ENCODE assay signal across 8 cellular contexts in the genomic region with DNA sequence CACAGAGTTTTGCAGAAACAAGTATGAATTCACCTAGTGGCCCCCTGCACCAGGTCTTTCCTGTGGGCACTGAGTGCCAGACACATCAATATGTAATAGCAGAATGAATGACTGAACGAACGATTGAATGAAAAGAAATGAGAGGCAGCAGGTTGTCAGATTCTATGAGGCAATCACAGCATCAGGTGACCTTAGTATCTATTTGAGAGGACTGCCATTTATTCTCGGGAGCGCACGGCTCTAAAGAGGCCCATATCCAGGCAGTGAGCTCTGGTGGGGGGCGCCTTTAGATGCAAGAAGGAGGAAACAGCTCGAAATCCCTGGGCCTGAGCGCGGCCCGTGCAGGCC. TPM values are rescaled to one million over a fixed set of nuclear protein-coding genes. Genes with fewer than 3 reads are reported as not detected.
DNase-seq lines count a peak whose midpoint lies in the region; ATAC-seq and TF ChIP-seq lines count a peak whose summit lies in the region.

No MANE protein-coding gene starts in this region.

- H3K36me3 ChIP-seq in BLaER1 treated with 17β-estradiol and CSF1 and Interleukin-3, amounts not matched to agents 10 nM and 100 nM, result peaks cover 0 to 16% (median 0%) of the 10 kb centered on the region in 11 experiments; a peak in 6 of 22 replicates

- DNase-seq in SK-MEL-5 (ENCODE audit: low read depth, low spot score) (peak; percentile 40), foreskin keratinocyte (no peak), sciatic nerve (ENCODE audit: low spot score) (no peak), CD1c-positive myeloid dendritic cell (ENCODE audit: extremely low spot score) (no peak), C1 segment of cervical spinal cord (lab: John Stamatoyannopoulos, UW) (no peak)

- no peak for TF ChIP-seq CTCF in foreskin keratinocyte (conservative IDR thresholded peaks at IDR 0.05)

- in situ Hi-C loops in SK-MEL-5 (cut with HindIII; ENCODE audit: low pct_unique_long_range_greater_than_20kb, low sequenced_read_pairs), result no loop called here

- H3K9me3 ChIP-seq in BLaER1 treated with 17β-estradiol and CSF1 and Interleukin-3, amounts not matched to agents 10 nM and 100 nM (replicated peaks in 1 of 11), result no peaks in the 10 kb centered on the region

- H3K27ac ChIP-seq in BLaER1 treated with 17β-estradiol and CSF1 and Interleukin-3, amounts not matched to agents 10 nM and 100 nM, result peak overlapping the region in 9 of 11 experiments; percentile 41 to 67 (median 52); a peak in 14 of 22 replicates
- H3K27ac ChIP-seq in foreskin keratinocyte, result no peak overlapping the region

- H3K4me3 ChIP-seq in BLaER1 treated with 17β-estradiol and CSF1 and Interleukin-3, amounts not matched to agents 10 nM and 100 nM, result peak overlapping the region; percentile 59 to 76 (median 70)

- peaks cover 5 to 45% (median 27%) of the 10 kb centered on the region in 10 experiments; a peak in 19 of 20 replicates for H3K4me1 ChIP-seq in BLaER1 treated with 17β-estradiol and CSF1 and Interleukin-3, amounts not matched to agents 10 nM and 100 nM
- H3K4me1 ChIP-seq in foreskin keratinocyte, result peaks cover 5% of the 10 kb centered on the region

- peak overlapping the region; percentile 85 to 95 (median 91) for H3K4me2 ChIP-seq in BLaER1 treated with 17β-estradiol and CSF1 and Interleukin-3, amounts not matched to agents 10 nM and 100 nM

- intact Hi-C loops in sciatic nerve (cut with DNase I), result no loop called here

- peaks cover 0 to 28% (median 7%) of the 10 kb centered on the region in 11 experiments; a peak in 12 of 22 replicates for H3K27me3 ChIP-seq in BLaER1 treated with 17β-estradiol and CSF1 and Interleukin-3, amounts not matched to agents 10 nM and 100 nM
- no peaks in the 10 kb centered on the region for H3K27me3 ChIP-seq in foreskin keratinocyte

- peak overlapping the region; percentile 69 to 83 (median 76); a peak in 21 of 22 replicates for H3K9ac ChIP-seq in BLaER1 treated with 17β-estradiol and CSF1 and Interleukin-3, amounts not matched to agents 10 nM and 100 nM

- peak; percentile 9 for ATAC-seq in GM21825 (IDR thresholded peaks at IDR 0.05; ENCODE audit: unreplicated experiment)
- ATAC-seq in foreskin keratinocyte, result peak; percentile 7
- peak; percentile 48 for ATAC-seq in sciatic nerve
- ATAC-seq in GM18907 (IDR thresholded peaks at IDR 0.05; ENCODE audit: unreplicated experiment), result no peak

- H4K20me1 ChIP-seq in BLaER1 treated with 17β-estradiol and CSF1 and Interleukin-3, amounts not matched to agents 10 nM and 100 nM, result peaks cover 0 to 29% (median 3%) of the 10 kb centered on the region in 11 experiments; a peak in 8 of 22 replicates

RNA-seq across cellular contexts. Expression of a gene that starts 0.5 kb away (rescaled TPM):
- 93.7 and 95.1 TPM in 2 replicates for total RNA-seq in SK-MEL-5 (2014; rRNA removed; shearing (Covaris generic))
- 70.4 and 72.4 TPM in 2 replicates for polyA plus RNA-seq in SK-MEL-5 (2015; cell fraction: cytosol; rRNA removed)
- polyA plus RNA-seq in SK-MEL-5 (2015; cell fraction: nucleus; rRNA removed), result 70.8 and 73.5 TPM in 2 replicates
- total RNA-seq in foreskin keratinocyte (9.9 and 11.5 TPM in 2 replicates), sciatic nerve (22.7 TPM)
- polyA plus RNA-seq in foreskin keratinocyte, result 13.4 and 13.5 TPM in 2 replicates
